ENCODE assay signal across 16 cellular contexts in the genomic region with DNA sequence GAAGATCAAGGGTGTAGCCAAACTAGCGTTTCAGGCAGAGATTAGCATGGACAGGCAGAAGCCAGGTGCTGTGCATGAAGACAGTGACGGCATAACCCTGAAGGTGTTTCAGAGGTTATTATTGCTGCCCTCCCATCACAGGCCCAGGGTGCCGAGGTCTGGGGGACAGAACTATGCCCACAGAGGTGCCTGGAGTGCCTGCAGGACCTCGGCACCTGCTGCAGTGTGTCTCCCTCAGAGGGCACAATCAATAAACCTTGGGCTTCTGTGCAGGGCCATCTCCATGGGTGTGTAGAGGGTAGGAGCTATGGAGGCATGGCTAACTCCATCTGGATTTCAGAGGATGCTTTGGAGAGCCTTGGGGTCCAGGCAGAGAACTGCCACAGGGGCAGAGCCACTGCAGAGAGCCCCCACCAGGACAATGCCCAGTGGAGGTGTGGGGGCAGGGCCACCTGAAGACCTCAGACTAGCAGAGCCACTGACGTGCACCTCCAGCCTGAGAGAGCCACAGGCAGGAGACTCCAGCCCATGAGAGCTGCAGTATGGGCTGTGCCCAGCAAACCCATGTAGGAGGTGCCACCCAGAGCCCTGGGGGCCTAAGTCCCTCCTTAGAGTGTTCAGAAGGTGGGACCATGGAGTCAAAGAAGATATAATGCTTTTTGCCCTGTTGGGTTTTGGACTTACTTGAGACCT. TPM values are rescaled to one million over a fixed set of nuclear protein-coding genes. Genes with fewer than 3 reads are reported as not detected.
A peak's percentile ranks its signal among the peaks of the same experiment; 100 is the strongest.
DNase-seq lines count a peak whose midpoint lies in the region; TF ChIP-seq lines count a peak whose summit lies in the region.
"Had no signal": no experiment of that assay in that cellular context is flagged by ENCODE, and none has a peak within 500 bp of the region (broad histone marks: within the 10 kb centered on the region; RNA-seq: fewer than 3 reads in every experiment).

No MANE protein-coding gene starts in this region.

- DNase-seq in activated naive CD4-positive, alpha-beta T cell (lab: John Stamatoyannopoulos, UW): no peak
- peak; percentile 35 for DNase-seq in ecto neural progenitor cell (ENCODE audit: low spot score)
- peak; percentile 67 for DNase-seq in mesenteric fat pad (ENCODE audit: low spot score)
- peak; percentile 15 for DNase-seq in stomach
- DNase-seq in cerebellum (ENCODE audit: low spot score): no peak
- no peak for DNase-seq in 8988T
- DNase-seq: CD8-positive, alpha-beta T cell; COR-L47; DMS153; DMS79 treated with DMSO at 0.1 percent for 48 hours; EL; H7 had no signal

- TF ChIP-seq EP300 in stomach (IDR thresholded peaks at IDR 0.05): no peak

- 74 to 91% (median 84%) methylated on average over 3 to 5 of the region's 5 CpGs for WGBS in stomach, 5 donors

- H3K27ac Mint-ChIP-seq in activated naive CD4-positive, alpha-beta T cell treated with anti-CD3 and anti-CD28 coated beads, Interleukin-2, amount 50 U/mL, for 24 hours: peak overlapping the region; percentile 62
- H3K27ac Mint-ChIP-seq: CD8-positive, alpha-beta T cell; GM23338 had no signal

- H3K9me3 ChIP-seq in stomach: no peaks in the 10 kb centered on the region

- TF ChIP-seq CTCF in stomach (IDR thresholded peaks at IDR 0.05): no peak

- H3K4me3 ChIP-seq in stomach: no peak overlapping the region
- H3K4me3 ChIP-seq: GM23338 had no signal

- no peaks in the 10 kb centered on the region for H3K27me3 Mint-ChIP-seq in activated naive CD4-positive, alpha-beta T cell treated with anti-CD3 and anti-CD28 coated beads, Interleukin-2, amount 50 U/mL, for 24 hours

- H3K27me3 ChIP-seq in stomach: no peaks in the 10 kb centered on the region

- H3K4me3 Mint-ChIP-seq in activated naive CD4-positive, alpha-beta T cell treated with anti-CD3 and anti-CD28 coated beads, Interleukin-2, amount 50 U/mL, for 24 hours: no peak overlapping the region
- H3K4me3 Mint-ChIP-seq: CD14-positive monocyte; CD8-positive, alpha-beta T cell; GM23338 had no signal

- no peaks in the 10 kb centered on the region for H3K9me3 Mint-ChIP-seq in activated naive CD4-positive, alpha-beta T cell treated with anti-CD3 and anti-CD28 coated beads, Interleukin-2, amount 50 U/mL, for 24 hours

- no peaks in the 10 kb centered on the region for H3K4me1 Mint-ChIP-seq in activated naive CD4-positive, alpha-beta T cell treated with anti-CD3 and anti-CD28 coated beads, Interleukin-2, amount 50 U/mL, for 24 hours

- H3K36me3 Mint-ChIP-seq in activated naive CD4-positive, alpha-beta T cell treated with anti-CD3 and anti-CD28 coated beads, Interleukin-2, amount 50 U/mL, for 24 hours: peaks cover 1% of the 10 kb centered on the region
- H3K36me3 Mint-ChIP-seq: CD8-positive, alpha-beta T cell had no signal

- no peaks in the 10 kb centered on the region for H3K36me3 ChIP-seq in stomach

- intact Hi-C loops in stomach (cut with DNase I; ENCODE audit: low total_unique reads): no loop called here

- peaks cover 0 to 3% (median 0%) of the 10 kb centered on the region in 4 donors for H3K4me1 ChIP-seq in stomach

- TF ChIP-seq POLR2A in stomach (IDR thresholded peaks at IDR 0.05): no peak

- no peak overlapping the region for H3K27ac ChIP-seq in stomach
- H3K27ac ChIP-seq: HL-60 had no signal

RNA-seq across cellular contexts. Expression of gene ABCG1, which starts 5.7 kb away (rescaled TPM):
- 25.9 TPM for total RNA-seq in mesenteric fat pad
- total RNA-seq in stomach: 10 to 100 TPM in 4 of 5 donors, 1 to 10 TPM in 1; 4.1 to 65.9 (median 31.6) TPM
- polyA plus RNA-seq in stomach: 1 to 10 TPM; 3.1 to 4.7 (median 4.2) TPM
- 14.2 TPM for total RNA-seq in cerebellum

Comparison
In these comparisons a context has a peak if more than half of its experiments do, and no peak if none do; other contexts are left out.
1. DNase-seq: peak in ecto neural progenitor cell (single experiment), mesenteric fat pad (single experiment) and stomach (single experiment); none in activated naive CD4-positive, alpha-beta T cell (0 of 4), cerebellum (single experiment) and 8988T (single experiment).